Comparison of ENCODE assay signal across 8 cellular contexts in genomic region chr1:111507411-111508201, GRCh38.
DNase-seq lines count a peak whose midpoint lies in the region; ATAC-seq and TF ChIP-seq lines count a peak whose summit lies in the region.

No MANE protein-coding gene starts in this region.

- peaks cover 0 to 4% of the 10 kb centered on the region in 2 donors for H3K36me3 ChIP-seq in muscle layer of duodenum (ENCODE audit: control insufficient read depth in 1 of 2, insufficient read depth in 2 of 2, low read length in 2 of 2)

- H3K4me3 ChIP-seq in muscle layer of duodenum (ENCODE audit: low read depth in 1 of 2, low read length in 2 of 2): peak overlapping the region; percentile 52 to 55

- TF ChIP-seq POLR2A in GM18505 (IDR thresholded peaks at IDR 0.05; ENCODE audit: borderline replicate concordance, extremely low read depth, insufficient read depth, insufficient read length) (peak; percentile 64), erythroblast (IDR thresholded peaks at IDR 0.05; ENCODE audit: low read length) (no peak)

- H3K4me1 ChIP-seq in muscle layer of duodenum (ENCODE audit: control insufficient read depth in 1 of 2, insufficient read depth in 2 of 2, low read length in 2 of 2): peaks cover 11 to 55% of the 10 kb centered on the region in 2 donors

- ATAC-seq in GM18505 (IDR thresholded peaks at IDR 0.05; ENCODE audit: unreplicated experiment): peak; percentile 48
- ATAC-seq in HG02852 (IDR thresholded peaks at IDR 0.05; ENCODE audit: unreplicated experiment): peak; percentile 42

- H3K27me3 ChIP-seq in muscle layer of duodenum (ENCODE audit: low read depth, low read length): no peaks in the 10 kb centered on the region

- DNase-seq in NCI-H510A treated with DMSO at 0.1 percent for 48 hours (lab: John Stamatoyannopoulos, UW) (peak; percentile 44), erythroblast (lab: John Stamatoyannopoulos, UW) (peak; percentile 80 to 82), NCI-H2107 (lab: John Stamatoyannopoulos, UW) (no peak)
- peak; percentile 85 for DNase-seq in activated CD8-positive, alpha-beta memory T cell treated with anti-CD3 and anti-CD28 coated beads for 24 hours
- DNase-seq in stimulated activated naive CD4-positive, alpha-beta T cell treated with Interleukin-2 at 50 U/mL for 16 hours (lab: John Stamatoyannopoulos, UW): peak; percentile 51

- H3K9me3 ChIP-seq in muscle layer of duodenum (ENCODE audit: control insufficient read depth in 1 of 2, low read length in 2 of 2): no peaks in the 10 kb centered on the region

- peak overlapping the region; percentile 97 for H3K27ac ChIP-seq in muscle layer of duodenum (ENCODE audit: low read length)
